In the genomic region with DNA sequence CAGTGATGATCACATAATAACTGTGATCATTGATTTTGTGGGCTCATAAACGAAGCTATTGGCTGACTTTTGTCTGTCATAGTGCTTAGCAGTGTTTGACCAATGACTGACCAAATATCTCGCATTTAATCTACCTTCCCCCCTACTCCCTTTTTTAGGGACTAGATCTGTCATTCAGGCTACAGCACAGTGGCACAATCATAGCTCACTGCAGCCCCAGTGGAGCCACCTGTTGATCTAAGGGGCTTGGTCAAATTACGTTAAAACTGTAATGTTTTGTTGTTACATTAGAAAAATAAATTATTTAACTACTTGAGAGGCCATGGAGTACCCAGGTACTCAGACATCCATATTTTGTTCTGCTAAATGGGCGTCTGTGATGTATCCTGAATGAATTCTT, we compare ENCODE assay signal across 8 cellular contexts. TPM values are rescaled to one million over a fixed set of nuclear protein-coding genes. Genes with fewer than 3 reads are reported as not detected.
DNase-seq lines count a peak whose midpoint lies in the region; ATAC-seq and TF ChIP-seq lines count a peak whose summit lies in the region.

No MANE protein-coding gene starts in this region.

- peaks cover 12 to 31% (median 15%) of the 10 kb centered on the region in 4 donors for H3K4me1 Mint-ChIP-seq in CD4-positive, CD25-positive, alpha-beta regulatory T cell
- H3K4me1 Mint-ChIP-seq in IgD-negative memory B cell, result peaks cover 5 to 19% (median 10%) of the 10 kb centered on the region in 3 donors
- H3K4me1 Mint-ChIP-seq in naive thymus-derived CD4-positive, alpha-beta T cell, result peaks cover 5 to 31% (median 27%) of the 10 kb centered on the region in 7 donors

- H3K4me1 ChIP-seq in CD4-positive, CD25-positive, alpha-beta regulatory T cell (ENCODE audit: control insufficient read depth, insufficient read depth, low read length, poor library complexity, severe bottlenecking), result peaks cover 7% of the 10 kb centered on the region
- peaks cover 20% of the 10 kb centered on the region for H3K4me1 ChIP-seq in body of pancreas
- H3K4me1 ChIP-seq in naive thymus-derived CD4-positive, alpha-beta T cell (ENCODE audit: control insufficient read depth in 2 of 2, insufficient read depth in 2 of 2, low read length in 2 of 2), result peaks cover 4 to 12% of the 10 kb centered on the region in 2 donors

- H3K36me3 ChIP-seq in CD4-positive, CD25-positive, alpha-beta regulatory T cell (ENCODE audit: control insufficient read depth, insufficient read depth, low read length), result no peaks in the 10 kb centered on the region
- no peaks in the 10 kb centered on the region for H3K36me3 ChIP-seq in body of pancreas (replicated peaks in 1 of 2; ENCODE audit: insufficient read depth in 1 of 2, low read depth in 2 of 2)
- H3K36me3 ChIP-seq in naive thymus-derived CD4-positive, alpha-beta T cell (ENCODE audit: control insufficient read depth in 2 of 3, insufficient read depth in 3 of 3, low read length in 3 of 3), result no peaks in the 10 kb centered on the region

- WGBS in body of pancreas, 2 donors, result 7 to 21% methylated on average over 4 of the region's 4 CpGs

- H3K9me3 Mint-ChIP-seq in CD4-positive, CD25-positive, alpha-beta regulatory T cell, result no peaks in the 10 kb centered on the region
- H3K9me3 Mint-ChIP-seq in IgD-negative memory B cell, result no peaks in the 10 kb centered on the region
- H3K9me3 Mint-ChIP-seq in naive thymus-derived CD4-positive, alpha-beta T cell, result no peaks in the 10 kb centered on the region

- CTCF ChIA-PET in naive thymus-derived CD4-positive, alpha-beta T cell (lab: Charles Lee), result no interaction called here

- no peak for TF ChIP-seq CTCF in body of pancreas (IDR thresholded peaks at IDR 0.05)

- POLR2A ChIA-PET in naive thymus-derived CD4-positive, alpha-beta T cell (lab: Charles Lee), result no interaction called here

- H3K27ac Mint-ChIP-seq in CD4-positive, CD25-positive, alpha-beta regulatory T cell, result peak overlapping the region in 2 of 3 donors; percentile 44 to 92
- peak overlapping the region in 2 of 3 donors; percentile 96 to 97 for H3K27ac Mint-ChIP-seq in IgD-negative memory B cell
- H3K27ac Mint-ChIP-seq in naive thymus-derived CD4-positive, alpha-beta T cell, result peak overlapping the region in 8 of 9 donors; percentile 5 to 97 (median 92)

- intact Hi-C loops in body of pancreas (cut with DNase I), result no loop called here
- intact Hi-C loops in naive thymus-derived CD4-positive, alpha-beta T cell (cut with micrococcal nuclease), result loop anchor here (5.0 to 10.0 kb wide), 2 partner anchors 159 to 633 kb away; a partner anchor contains a TSS

- peak overlapping the region; percentile 92 for H3K27ac ChIP-seq in CD4-positive, CD25-positive, alpha-beta regulatory T cell (ENCODE audit: insufficient read depth, low read length, poor library complexity, severe bottlenecking)
- H3K27ac ChIP-seq in body of pancreas, result peak overlapping the region; percentile 87 to 99 (median 96)
- peak overlapping the region; percentile 94 for H3K27ac ChIP-seq in naive thymus-derived CD4-positive, alpha-beta T cell (ENCODE audit: low read depth, low read length)

- H3K4me3 ChIP-seq in CD4-positive, CD25-positive, alpha-beta regulatory T cell (ENCODE audit: low read depth, low read length), result peak overlapping the region; percentile 85
- H3K4me3 ChIP-seq in body of pancreas, result no peak overlapping the region
- H3K4me3 ChIP-seq in naive thymus-derived CD4-positive, alpha-beta T cell (ENCODE audit: low read length), result peak overlapping the region; percentile 90

- H3K27me3 Mint-ChIP-seq in CD4-positive, CD25-positive, alpha-beta regulatory T cell, result peaks cover 16% of the 10 kb centered on the region
- no peaks in the 10 kb centered on the region for H3K27me3 Mint-ChIP-seq in IgD-negative memory B cell
- H3K27me3 Mint-ChIP-seq in naive thymus-derived CD4-positive, alpha-beta T cell, result peaks cover 0 to 12% (median 0%) of the 10 kb centered on the region in 5 donors

- no peak for ATAC-seq in CD4-positive, CD25-positive, alpha-beta regulatory T cell (ENCODE audit: low read depth in 2 of 2)
- no peak for ATAC-seq in body of pancreas
- ATAC-seq in naive thymus-derived CD4-positive, alpha-beta T cell, result no peak
- no peak for ATAC-seq in GM19023 (IDR thresholded peaks at IDR 0.05; ENCODE audit: unreplicated experiment)
- no peak for ATAC-seq in HG02623 (IDR thresholded peaks at IDR 0.05; ENCODE audit: unreplicated experiment)

- DNase-seq in CD4-positive, CD25-positive, alpha-beta regulatory T cell, result peak in 1 of 3 donors; percentile 15
- DNase-seq in body of pancreas (no peak), HuH-7 (ENCODE audit: low spot score) (no peak), SIG-M5 (lab: John Stamatoyannopoulos, UW) (no peak)
- no peak for DNase-seq in naive thymus-derived CD4-positive, alpha-beta T cell

- no peak for TF ChIP-seq POLR2A in body of pancreas (IDR thresholded peaks at IDR 0.05)

- no peaks in the 10 kb centered on the region for H3K36me3 Mint-ChIP-seq in CD4-positive, CD25-positive, alpha-beta regulatory T cell
- H3K36me3 Mint-ChIP-seq in IgD-negative memory B cell, result no peaks in the 10 kb centered on the region
- peaks cover 0 to 3% (median 0%) of the 10 kb centered on the region in 5 donors for H3K36me3 Mint-ChIP-seq in naive thymus-derived CD4-positive, alpha-beta T cell

- H3K9me3 ChIP-seq in CD4-positive, CD25-positive, alpha-beta regulatory T cell (ENCODE audit: control insufficient read depth in 2 of 2, low read length in 2 of 2), result no peaks in the 10 kb centered on the region
- H3K9me3 ChIP-seq in body of pancreas, result no peaks in the 10 kb centered on the region
- H3K9me3 ChIP-seq in naive thymus-derived CD4-positive, alpha-beta T cell (ENCODE audit: control insufficient read depth in 2 of 3, low read length in 3 of 3), result no peaks in the 10 kb centered on the region

- peak overlapping the region; percentile 89 to 96 (median 90) for H3K4me3 Mint-ChIP-seq in CD4-positive, CD25-positive, alpha-beta regulatory T cell
- peak overlapping the region; percentile 85 to 92 (median 92) for H3K4me3 Mint-ChIP-seq in IgD-negative memory B cell
- H3K4me3 Mint-ChIP-seq in naive thymus-derived CD4-positive, alpha-beta T cell, result peak overlapping the region; percentile 82 to 92 (median 90)

- no peaks in the 10 kb centered on the region for H3K27me3 ChIP-seq in CD4-positive, CD25-positive, alpha-beta regulatory T cell (ENCODE audit: control insufficient read depth, insufficient read depth, low read length)
- no peaks in the 10 kb centered on the region for H3K27me3 ChIP-seq in body of pancreas
- H3K27me3 ChIP-seq in naive thymus-derived CD4-positive, alpha-beta T cell (ENCODE audit: control insufficient read depth in 2 of 2, insufficient read depth in 2 of 2, low read length in 2 of 2), result no peaks in the 10 kb centered on the region

RNA-seq across cellular contexts. Expression of a gene that starts 1.5 kb away (rescaled TPM):
- total RNA-seq in CD4-positive, CD25-positive, alpha-beta regulatory T cell, result 36.9 TPM
- 100 to 1,000 TPM; 165 to 185 (median 174) TPM for polyA plus RNA-seq in CD4-positive, CD25-positive, alpha-beta regulatory T cell
- 169 TPM for polyA plus RNA-seq in IgD-negative memory B cell
- total RNA-seq in body of pancreas, result 10 to 100 TPM; 28.8 to 66.3 TPM
- total RNA-seq in naive thymus-derived CD4-positive, alpha-beta T cell, result 10 to 100 TPM; 42.0 to 58.7 (median 50.1) TPM
- 100 to 1,000 TPM; 160 to 184 TPM for polyA plus RNA-seq in naive thymus-derived CD4-positive, alpha-beta T cell

RNA-seq across cellular contexts. Expression of a gene that starts 5.7 kb away (rescaled TPM):
- total RNA-seq in CD4-positive, CD25-positive, alpha-beta regulatory T cell, result 0.89 TPM
- 1 to 10 TPM; 4.1 to 7.3 (median 4.5) TPM for polyA plus RNA-seq in CD4-positive, CD25-positive, alpha-beta regulatory T cell
- polyA plus RNA-seq in IgD-negative memory B cell, result 2.7 TPM
- total RNA-seq in body of pancreas, result 1 to 10 TPM; 5.7 to 9.2 TPM
- total RNA-seq in naive thymus-derived CD4-positive, alpha-beta T cell, result 1 to 10 TPM in 3 of 5 experiments, under 1 TPM in 2; 0.61 to 5.7 (median 1.1) TPM
- polyA plus RNA-seq in naive thymus-derived CD4-positive, alpha-beta T cell, result 1 to 10 TPM; 1.3 to 1.7 TPM

RNA-seq across cellular contexts. Expression of a gene that starts 42.7 kb away (rescaled TPM):
- total RNA-seq in CD4-positive, CD25-positive, alpha-beta regulatory T cell, result 3.7 TPM
- polyA plus RNA-seq in CD4-positive, CD25-positive, alpha-beta regulatory T cell, result 10 to 100 TPM; 17.8 to 22.9 (median 20.5) TPM
- 19.7 TPM for polyA plus RNA-seq in IgD-negative memory B cell
- 10 to 100 TPM in 1 of 2 donors, 1 to 10 TPM in 1; 8.9 to 20.5 TPM for total RNA-seq in body of pancreas
- 1 to 10 TPM; 3.1 to 6.0 (median 5.1) TPM for total RNA-seq in naive thymus-derived CD4-positive, alpha-beta T cell
- polyA plus RNA-seq in naive thymus-derived CD4-positive, alpha-beta T cell, result 10 to 100 TPM; 22.1 to 22.9 TPM

RNA-seq across cellular contexts. Expression of a gene that starts 42.7 kb away (rescaled TPM):
- total RNA-seq in CD4-positive, CD25-positive, alpha-beta regulatory T cell, result 16.1 TPM
- 10 to 100 TPM; 23.5 to 30.6 (median 25.7) TPM for polyA plus RNA-seq in CD4-positive, CD25-positive, alpha-beta regulatory T cell
- 22.6 TPM for polyA plus RNA-seq in IgD-negative memory B cell
- total RNA-seq in body of pancreas, result 1 to 10 TPM; 2.6 to 3.0 TPM
- total RNA-seq in naive thymus-derived CD4-positive, alpha-beta T cell, result 10 to 100 TPM; 10.3 to 21.5 (median 17.1) TPM
- 10 to 100 TPM; 33.7 to 35.2 TPM for polyA plus RNA-seq in naive thymus-derived CD4-positive, alpha-beta T cell

RNA-seq across cellular contexts. Expression of a gene that starts 43.1 kb away (rescaled TPM):
- 13.7 TPM for total RNA-seq in CD4-positive, CD25-positive, alpha-beta regulatory T cell
- 10 to 100 TPM; 22.3 to 26.8 (median 25.0) TPM for polyA plus RNA-seq in CD4-positive, CD25-positive, alpha-beta regulatory T cell
- 23.4 TPM for polyA plus RNA-seq in IgD-negative memory B cell
- 1 to 10 TPM; 6.3 to 7.5 TPM for total RNA-seq in body of pancreas
- 10 to 100 TPM; 11.5 to 27.8 (median 15.2) TPM for total RNA-seq in naive thymus-derived CD4-positive, alpha-beta T cell
- polyA plus RNA-seq in naive thymus-derived CD4-positive, alpha-beta T cell, result 10 to 100 TPM; 18.0 to 22.2 TPM

Comparison
In these comparisons a context has a peak if more than half of its experiments do, and no peak if none do; other contexts are left out.
1. H3K4me3 ChIP-seq: peak in CD4-positive, CD25-positive, alpha-beta regulatory T cell (single experiment) and naive thymus-derived CD4-positive, alpha-beta T cell (single experiment); none in body of pancreas (0 of 2).
2. Peak in every context shown above with its lines, with median percentiles within 50 percentile points of each other: H3K27ac ChIP-seq, H3K27ac Mint-ChIP-seq and H3K4me3 Mint-ChIP-seq.